ENCODE assay signal across 2 cellular contexts in genomic region chr4:147434370-147434769, GRCh38. TPM values are rescaled to one million over a fixed set of nuclear protein-coding genes. Genes with fewer than 3 reads are reported as not detected.
"Had no signal": no experiment of that assay in that cellular context is flagged by ENCODE, and none has a peak within 500 bp of the region (broad histone marks: within the 10 kb centered on the region; RNA-seq: fewer than 3 reads in every experiment).

No MANE protein-coding gene starts in this region.

RNA-seq across cellular contexts. Expression of gene EDNRA, which starts 46.5 kb away (rescaled TPM):
- total RNA-seq: activated CD4-positive, alpha-beta memory T cell treated with anti-CD3 and anti-CD28 coated beads, Interleukin-2, amount 10 ng/mL, durations not matched to agents 7 days and 5 days; activated CD8-positive, alpha-beta memory T cell treated with anti-CD3 and anti-CD28 coated beads, Interleukin-2, amount 10 ng/mL, durations not matched to agents 7 days and 5 days had no signal
